Comparison of ENCODE assay signal across 23 cellular contexts in the genomic region with DNA sequence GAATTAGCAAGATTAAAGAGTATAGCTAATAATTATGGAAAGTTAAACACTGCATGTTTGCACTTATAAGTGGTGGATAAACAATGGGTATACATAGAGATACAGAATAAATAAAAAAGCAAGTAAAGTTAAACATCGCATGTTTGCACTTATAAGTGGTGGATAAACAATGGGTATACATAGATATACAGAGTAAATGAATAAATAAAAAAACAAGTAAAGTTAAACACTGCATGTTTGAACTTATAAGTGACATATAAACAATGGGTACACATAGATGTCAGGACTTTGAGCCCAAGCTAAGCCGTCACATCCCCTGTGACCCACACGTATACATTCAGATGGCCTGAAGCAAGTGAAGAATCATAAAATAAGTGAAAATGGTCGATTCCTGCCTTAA.
DNase-seq lines count a peak whose midpoint lies in the region; ATAC-seq and TF ChIP-seq lines count a peak whose summit lies in the region.
"Had no signal": no experiment of that assay in that cellular context is flagged by ENCODE, and none has a peak within 500 bp of the region (broad histone marks: within the 10 kb centered on the region; RNA-seq: fewer than 3 reads in every experiment).

No MANE protein-coding gene starts in this region.

- H3K27me3 ChIP-seq in HUES6 (ENCODE audit: control insufficient read depth, insufficient read depth, low read length) = no peaks in the 10 kb centered on the region
- H3K27me3 ChIP-seq in CD4-positive, alpha-beta memory T cell (ENCODE audit: insufficient read depth, low read length) = no peaks in the 10 kb centered on the region

- peaks cover 14% of the 10 kb centered on the region for H3K9me3 Mint-ChIP-seq in WTC11
- peaks cover 2 to 24% (median 13%) of the 10 kb centered on the region in 8 donors for H3K9me3 Mint-ChIP-seq in CD4-positive, alpha-beta memory T cell

- peak overlapping the region; percentile 64 for H3K4me3 Mint-ChIP-seq in WTC11
- no peak overlapping the region for H3K4me3 Mint-ChIP-seq in CD4-positive, alpha-beta memory T cell

- peaks cover 51% of the 10 kb centered on the region for H3K4me1 ChIP-seq in HUES6 (ENCODE audit: control insufficient read depth, insufficient read depth, low read length)
- no peaks in the 10 kb centered on the region for H3K4me1 ChIP-seq in CD4-positive, alpha-beta memory T cell (ENCODE audit: insufficient read depth, low read length)

- no peak for TF ChIP-seq CTCF in WTC11 (IDR thresholded peaks at IDR 0.05)

- POLR2A ChIA-PET in WTC11 (lab: Charles Lee) = no interaction called here
- POLR2A ChIA-PET in CD4-positive, alpha-beta memory T cell (lab: Charles Lee; ENCODE audit: partially characterized antibody) = no interaction called here

- CTCF ChIA-PET in WTC11 (lab: Charles Lee) = interaction anchor here (2.2 kb wide), 1 partner anchor 113 kb away, joined by 12 read pairs; no protein-coding TSS in a partner anchor
- CTCF ChIA-PET in CD4-positive, alpha-beta memory T cell (lab: Charles Lee; ENCODE audit: partially characterized antibody) = no interaction called here

- H3K4me1 Mint-ChIP-seq in WTC11 = peaks cover 74% of the 10 kb centered on the region
- no peaks in the 10 kb centered on the region for H3K4me1 Mint-ChIP-seq in CD4-positive, alpha-beta memory T cell

- ATAC-seq in WTC11 (no peak), GM19351 (IDR thresholded peaks at IDR 0.05; ENCODE audit: unreplicated experiment) (no peak)
- ATAC-seq: SK-N-SH treated with all-trans-retinoic acid at 6 μM for 48 hours had no signal

- H3K9me3 ChIP-seq in HUES6 (ENCODE audit: control insufficient read depth, insufficient read depth, low read depth, low read length) (no peaks in the 10 kb centered on the region), iPS-18c (ENCODE audit: control insufficient read depth, insufficient read depth, low read length) (peaks cover 3% of the 10 kb centered on the region)
- H3K9me3 ChIP-seq in CD4-positive, alpha-beta memory T cell (ENCODE audit: control insufficient read depth in 1 of 2, low read length in 2 of 2) = no peaks in the 10 kb centered on the region

- peaks cover 3% of the 10 kb centered on the region; the same call in 1 of the 2 replicates for H3K36me3 ChIP-seq in HUES6 (ENCODE audit: control insufficient read depth, insufficient read depth, low read length)
- no peaks in the 10 kb centered on the region for H3K36me3 ChIP-seq in CD4-positive, alpha-beta memory T cell (ENCODE audit: insufficient read depth, low read length)

- intact Hi-C loops in CD4-positive, alpha-beta memory T cell (cut with micrococcal nuclease) = no loop called here
- intact Hi-C loops in posterior vena cava (cut with DNase I) = no loop called here

- peak overlapping the region; percentile 99 for H3K27ac Mint-ChIP-seq in WTC11
- no peak overlapping the region for H3K27ac Mint-ChIP-seq in CD4-positive, alpha-beta memory T cell

- H3K9ac ChIP-seq in HUES6 (ENCODE audit: low read length) = peak overlapping the region; percentile 82
- H3K9ac ChIP-seq: KMS-11 had no signal

- H3K36me3 Mint-ChIP-seq in WTC11 = peaks cover 15% of the 10 kb centered on the region
- H3K36me3 Mint-ChIP-seq in CD4-positive, alpha-beta memory T cell = no peaks in the 10 kb centered on the region

- peak overlapping the region; percentile 94; the same call in 1 of the 2 replicates for H3K27ac ChIP-seq in HUES6 (ENCODE audit: low read depth, low read length)
- H3K27ac ChIP-seq in CD4-positive, alpha-beta memory T cell (ENCODE audit: low read depth, low read length) = no peak overlapping the region
- H3K27ac ChIP-seq: C4-2B, KMS-11 had no signal

- DNase-seq in DMS53 (lab: John Stamatoyannopoulos, UW) (peak; percentile 72), WTC11 (ENCODE audit: low spot score) (no peak), posterior vena cava (ENCODE audit: low spot score) (no peak), AG08395 (ENCODE audit: low spot score) (no peak)
- DNase-seq in CD4-positive, alpha-beta memory T cell = no peak
- DNase-seq: ACHN, AML-193, COR-L47, DMS 273 treated with DMSO at 0.1 percent for 48 hours, GF-D8, HCEC 1CT, NCI-H1048, NCI-H1694 treated with DMSO at 0.1 percent for 48 hours, NCI-H2107, NCI-H510A, SHP77 treated with DMSO at 0.1 percent for 48 hours, T-helper 1 cell had no signal

- H3K4me3 ChIP-seq in HUES6 (ENCODE audit: low read depth, low read length) = peak overlapping the region; percentile 40
- H3K4me3 ChIP-seq in iPS-18c (ENCODE audit: insufficient read depth, low read depth, low read length) = peak overlapping the region; percentile 25; the same call in 1 of the 2 replicates
- H3K4me3 ChIP-seq in CD4-positive, alpha-beta memory T cell (ENCODE audit: low read length in 2 of 2) = no peak overlapping the region

- H3K27me3 Mint-ChIP-seq in WTC11 (ENCODE audit: low read depth) = no peaks in the 10 kb centered on the region; the same call in 1 of the 2 replicates
- no peaks in the 10 kb centered on the region for H3K27me3 Mint-ChIP-seq in CD4-positive, alpha-beta memory T cell

TF ChIP-seq in WTC11, 78 proteins besides CTCF, POLR2A, EP300 and RAD21:
- TF ChIP-seq ZNF232 (CRISPR knock-in tag; IDR thresholded peaks at IDR 0.05) (no peak), RORB (CRISPR knock-in tag; IDR thresholded peaks at IDR 0.05) (peak; percentile 99)
TF ChIP-seq in WTC11: peak in this region for 1.

Comparison
In these comparisons a context has a peak if more than half of its experiments do, and no peak if none do; other contexts are left out.
1. H3K4me3 ChIP-seq: peak in HUES6 (single experiment) and iPS-18c (single experiment); none in CD4-positive, alpha-beta memory T cell (0 of 2).